In the genomic region with DNA sequence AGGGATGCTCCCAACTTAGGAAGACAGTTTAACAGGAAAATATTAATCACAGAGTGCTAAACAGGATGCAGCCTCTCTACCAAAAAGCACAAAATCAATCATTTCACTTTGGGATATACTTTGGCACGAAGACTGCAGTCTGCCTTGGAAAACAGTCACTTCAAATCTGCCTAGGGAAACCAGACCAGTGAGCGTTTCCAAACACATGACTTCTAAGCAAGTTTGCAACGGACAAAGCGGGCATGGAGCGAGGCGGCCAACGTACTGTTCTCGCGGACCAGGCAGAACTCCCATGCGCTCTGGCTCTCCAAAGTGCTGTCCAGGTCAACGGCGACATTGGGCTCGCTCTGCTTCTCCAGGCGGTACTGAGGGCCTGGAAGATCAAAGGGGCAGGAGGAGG, we compare ENCODE assay signal across 21 cellular contexts.
DNase-seq lines count a peak whose midpoint lies in the region; ATAC-seq, FAIRE-seq and TF ChIP-seq lines count a peak whose summit lies in the region.
"Had no signal": no experiment of that assay in that cellular context is flagged by ENCODE, and none has a peak within 500 bp of the region (broad histone marks: within the 10 kb centered on the region; RNA-seq: fewer than 3 reads in every experiment).

No MANE protein-coding gene starts in this region.

- no peak overlapping the region for H2AFZ ChIP-seq in astrocyte (ENCODE audit: low read depth, low read length)

- intact Hi-C loops in heart left ventricle (cut with DNase I): no loop called here
- intact Hi-C loops in uterus (cut with DNase I; ENCODE audit: low total_unique reads): no loop called here

- no peaks in the 10 kb centered on the region for H3K4me1 Mint-ChIP-seq in astrocyte (ENCODE audit: low read depth, unreplicated experiment)
- H3K4me1 Mint-ChIP-seq in activated naive CD4-positive, alpha-beta T cell treated with anti-CD3 and anti-CD28 coated beads, Interleukin-2, amount 10 ng/mL, durations not matched to agents 7 days and 5 days: peaks cover 5% of the 10 kb centered on the region
- H3K4me1 Mint-ChIP-seq: stimulated activated effector memory CD8-positive, alpha-beta T cell treated with anti-CD3 and anti-CD28 coated beads, Interleukin-12 subunit alpha, Interleukin-12 subunit beta, amount 100 ng/mL, for 72 hours had no signal

- no peaks in the 10 kb centered on the region for H3K9me3 Mint-ChIP-seq in astrocyte (ENCODE audit: unreplicated experiment)
- H3K9me3 Mint-ChIP-seq in activated naive CD4-positive, alpha-beta T cell treated with anti-CD3 and anti-CD28 coated beads, Interleukin-2, amount 10 ng/mL, durations not matched to agents 7 days and 5 days: no peaks in the 10 kb centered on the region
- H3K9me3 Mint-ChIP-seq: CD8-positive, alpha-beta memory T cell; stimulated activated effector memory CD8-positive, alpha-beta T cell treated with anti-CD3 and anti-CD28 coated beads, Interleukin-12 subunit alpha, Interleukin-12 subunit beta, amount 100 ng/mL, for 72 hours had no signal

- TF ChIP-seq CTCF in astrocyte (IDR thresholded peaks at IDR 0.05; ENCODE audit: insufficient read depth, low read depth, low read length) (no peak), heart left ventricle (IDR thresholded peaks at IDR 0.05) (no peak), uterus (IDR thresholded peaks at IDR 0.05) (no peak)

- H3K27me3 ChIP-seq in astrocyte (ENCODE audit: insufficient read depth, low read length) (no peaks in the 10 kb centered on the region), heart left ventricle (no peaks in the 10 kb centered on the region), muscle layer of colon (ENCODE audit: control insufficient read depth in 1 of 2, insufficient read depth in 2 of 2, low read length in 2 of 2) (no peaks in the 10 kb centered on the region), uterus (no peaks in the 10 kb centered on the region)
- H3K27me3 ChIP-seq: dorsolateral prefrontal cortex, gastrocnemius medialis had no signal

- H3K9ac ChIP-seq in astrocyte (ENCODE audit: low read length) (no peak overlapping the region), muscle layer of colon (ENCODE audit: low read length) (no peak overlapping the region)

- no peaks in the 10 kb centered on the region for H4K20me1 ChIP-seq in astrocyte (ENCODE audit: insufficient read depth, low read length)

- TF ChIP-seq POLR2A in heart left ventricle (IDR thresholded peaks at IDR 0.05) (no peak), uterus (IDR thresholded peaks at IDR 0.05) (no peak)

- H3K36me3 Mint-ChIP-seq in astrocyte (ENCODE audit: low read depth, unreplicated experiment): peaks cover 4% of the 10 kb centered on the region
- H3K36me3 Mint-ChIP-seq in activated naive CD4-positive, alpha-beta T cell treated with anti-CD3 and anti-CD28 coated beads, Interleukin-2, amount 10 ng/mL, durations not matched to agents 7 days and 5 days: peaks cover 7% of the 10 kb centered on the region

- CTCF ChIA-PET in activated naive CD4-positive, alpha-beta T cell treated with anti-CD3 and anti-CD28 coated beads, Interleukin-2, amount 10 ng/mL, durations not matched to agents 7 days and 5 days (lab: Charles Lee): interaction anchor here (1.0 kb wide), 1 partner anchor 13 kb away, joined by 3 read pairs; no protein-coding TSS in a partner anchor

- no peaks in the 10 kb centered on the region for H3K9me3 ChIP-seq in astrocyte (ENCODE audit: insufficient read depth, low read depth, low read length)
- peaks cover 0 to 9% (median 0%) of the 10 kb centered on the region in 12 donors for H3K9me3 ChIP-seq in heart left ventricle
- no peaks in the 10 kb centered on the region for H3K9me3 ChIP-seq in muscle layer of colon (ENCODE audit: low read length)
- no peaks in the 10 kb centered on the region for H3K9me3 ChIP-seq in uterus
- H3K9me3 ChIP-seq: gastrocnemius medialis had no signal

- H3K4me3 ChIP-seq in astrocyte (ENCODE audit: insufficient read depth, low read depth, low read length): no peak overlapping the region
- no peak overlapping the region for H3K4me3 ChIP-seq in heart left ventricle
- H3K4me3 ChIP-seq in muscle layer of colon (ENCODE audit: low read depth in 1 of 2, low read length in 2 of 2): no peak overlapping the region
- no peak overlapping the region for H3K4me3 ChIP-seq in uterus
- H3K4me3 ChIP-seq: dorsolateral prefrontal cortex, gastrocnemius medialis, skin epidermis had no signal

- H3K27ac Mint-ChIP-seq in astrocyte (ENCODE audit: unreplicated experiment): peak overlapping the region; percentile 75
- H3K27ac Mint-ChIP-seq in activated naive CD4-positive, alpha-beta T cell treated with anti-CD3 and anti-CD28 coated beads, Interleukin-2, amount 10 ng/mL, durations not matched to agents 7 days and 5 days: no peak overlapping the region
- H3K27ac Mint-ChIP-seq: stimulated activated effector memory CD8-positive, alpha-beta T cell treated with anti-CD3 and anti-CD28 coated beads, Interleukin-12 subunit alpha, Interleukin-12 subunit beta, amount 100 ng/mL, for 72 hours had no signal

- 57 to 75% (median 67%) methylated on average over 14 of the region's 14 CpGs for WGBS in heart left ventricle, 4 donors

- DNase-seq in astrocyte (ENCODE audit: low read depth): no peak
- DNase-seq in heart left ventricle: peak in 2 of 5 donors; percentile 17 to 41
- peak; percentile 29 to 43 for DNase-seq in uterus
- DNase-seq in activated naive CD4-positive, alpha-beta T cell treated with anti-CD3 and anti-CD28 coated beads, Interleukin-2, amount 10 ng/mL, durations not matched to agents 7 days and 5 days: no peak
- DNase-seq in activated naive CD4-positive, alpha-beta T cell treated with Interleukin-2 at 50 U/mL for 16 hours: no peak
- DNase-seq: activated CD8-positive, alpha-beta T cell treated with anti-CD3 and anti-CD28 coated beads, Interleukin-2, amount 10 ng/mL, durations not matched to agents 7 days and 5 days; activated naive CD4-positive, alpha-beta T cell; CD8-positive, alpha-beta memory T cell; DMS153; dorsolateral prefrontal cortex; gastrocnemius medialis; GF-D8; NCI-H1694 treated with DMSO at 0.1 percent for 48 hours; NCI-H748 treated with DMSO at 0.1 percent for 48 hours; stimulated activated CD4-positive, alpha-beta T cell treated with anti-CD3 and anti-CD28 coated beads, Interleukin-2, amount 100 ng/mL, for 24 hours had no signal

- no peak overlapping the region for H3K4me2 ChIP-seq in astrocyte (ENCODE audit: low read length)

- H3K36me3 ChIP-seq in astrocyte (ENCODE audit: insufficient read depth, low read length) (peaks cover 3% of the 10 kb centered on the region), heart left ventricle (peaks cover 0 to 16% (median 0%) of the 10 kb centered on the region in 9 donors), muscle layer of colon (ENCODE audit: insufficient read depth, low read length) (no peaks in the 10 kb centered on the region), uterus (no peaks in the 10 kb centered on the region)

- ATAC-seq in heart left ventricle: peak; percentile 30 to 70 (median 47)
- ATAC-seq in HG02870 (IDR thresholded peaks at IDR 0.05; ENCODE audit: unreplicated experiment): no peak
- ATAC-seq: activated CD4-positive, CD25-positive, alpha-beta regulatory T cell treated with anti-CD3 and anti-CD28 coated beads, Interleukin-2, amount 50 U/mL, for 24 hours; activated CD8-positive, alpha-beta T cell treated with anti-CD3 and anti-CD28 coated beads, Interleukin-2, amount 10 ng/mL, durations not matched to agents 7 days and 5 days; gastrocnemius medialis; stimulated activated effector memory CD8-positive, alpha-beta T cell treated with anti-CD3 and anti-CD28 coated beads, Interleukin-12 subunit alpha, Interleukin-12 subunit beta, amount 100 ng/mL, for 72 hours had no signal

- H3K4me3 Mint-ChIP-seq in astrocyte (ENCODE audit: unreplicated experiment): no peak overlapping the region
- no peak overlapping the region for H3K4me3 Mint-ChIP-seq in activated naive CD4-positive, alpha-beta T cell treated with anti-CD3 and anti-CD28 coated beads, Interleukin-2, amount 10 ng/mL, durations not matched to agents 7 days and 5 days
- H3K4me3 Mint-ChIP-seq: activated CD8-positive, alpha-beta T cell treated with anti-CD3 and anti-CD28 coated beads, Interleukin-2, amount 10 ng/mL, durations not matched to agents 7 days and 5 days; CD8-positive, alpha-beta memory T cell; stimulated activated effector memory CD8-positive, alpha-beta T cell treated with anti-CD3 and anti-CD28 coated beads, Interleukin-12 subunit alpha, Interleukin-12 subunit beta, amount 100 ng/mL, for 72 hours had no signal

- FAIRE-seq in astrocyte (lab: Jason Lieb, UNC): no peak

- H3K4me1 ChIP-seq in astrocyte (ENCODE audit: insufficient read depth, low read length): no peaks in the 10 kb centered on the region
- H3K4me1 ChIP-seq in heart left ventricle: peaks cover 0 to 33% (median 11%) of the 10 kb centered on the region in 12 donors
- H3K4me1 ChIP-seq in muscle layer of colon (ENCODE audit: insufficient read depth, low read length): peaks cover 17% of the 10 kb centered on the region
- H3K4me1 ChIP-seq in uterus: peaks cover 0 to 5% of the 10 kb centered on the region in 2 donors

- H3K27ac ChIP-seq in astrocyte (ENCODE audit: low read depth, low read length) (no peak overlapping the region), heart left ventricle (peak overlapping the region in 10 of 12 donors; percentile 7 to 82 (median 48)), muscle layer of colon (ENCODE audit: low read depth, low read length) (peak overlapping the region; percentile 59), uterus (peak overlapping the region; percentile 52 to 68)
- H3K27ac ChIP-seq: dorsolateral prefrontal cortex, epithelial cell of prostate, gastrocnemius medialis, skin epidermis had no signal

- H3K79me2 ChIP-seq in astrocyte (ENCODE audit: insufficient read depth, low read length): peaks cover 5% of the 10 kb centered on the region

- no peaks in the 10 kb centered on the region for H3K27me3 Mint-ChIP-seq in astrocyte (ENCODE audit: low read depth, unreplicated experiment)
- H3K27me3 Mint-ChIP-seq in activated naive CD4-positive, alpha-beta T cell treated with anti-CD3 and anti-CD28 coated beads, Interleukin-2, amount 10 ng/mL, durations not matched to agents 7 days and 5 days: no peaks in the 10 kb centered on the region

Comparison
In these comparisons a context has a peak if more than half of its experiments do, and no peak if none do; other contexts are left out.
1. DNase-seq: peak in uterus (2 of 2); none in astrocyte (single experiment), activated naive CD4-positive, alpha-beta T cell treated with anti-CD3 and anti-CD28 coated beads, Interleukin-2, amount 10 ng/mL, durations not matched to agents 7 days and 5 days (single experiment) and activated naive CD4-positive, alpha-beta T cell treated with Interleukin-2 at 50 U/mL for 16 hours (single experiment).